Comparison of ENCODE assay signal across 1 cellular context in the genomic region with DNA sequence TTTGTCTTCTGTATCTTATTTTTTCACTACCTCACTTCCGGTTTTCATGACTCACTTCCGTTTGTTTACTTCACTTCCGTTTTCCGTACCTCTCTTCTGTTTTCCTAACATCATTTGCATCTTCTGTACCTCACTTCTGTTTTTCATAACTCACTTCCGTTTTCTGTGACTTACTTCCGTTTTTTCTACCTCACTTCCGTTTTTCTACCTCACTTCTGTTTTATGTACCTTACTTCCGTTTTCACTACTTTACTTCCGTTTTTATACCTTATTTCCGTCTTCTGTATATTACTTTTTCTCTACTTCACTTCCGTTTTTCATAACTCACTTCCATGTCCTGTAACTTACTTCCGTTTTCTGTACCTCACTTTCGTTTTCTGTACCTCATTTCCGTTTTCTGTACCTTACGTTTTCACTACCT.
A peak's percentile ranks its signal among the peaks of the same experiment; 100 is the strongest.
TF ChIP-seq lines count a peak whose summit lies in the region.

No MANE protein-coding gene starts in this region.

TF ChIP-seq in HepG2, 621 proteins besides CTCF, POLR2A, EP300 and RAD21 (continued from another document):
- TF ChIP-seq ZNF329 (CRISPR knock-in tag; IDR thresholded peaks at IDR 0.05; ENCODE audit: low read depth) (no peak), CREB1 (IDR thresholded peaks at IDR 0.05) (peak; percentile 57), CREB1 (CRISPR knock-in tag; IDR thresholded peaks at IDR 0.05) (peak; percentile 50; the same call in 1 of the 2 replicates), ZFP90 (CRISPR knock-in tag; IDR thresholded peaks at IDR 0.05; ENCODE audit: borderline replicate concordance) (no peak), ZBTB40 (IDR thresholded peaks at IDR 0.05) (peak; percentile 70), ZBTB40 (CRISPR knock-in tag; IDR thresholded peaks at IDR 0.05) (no peak), GABPA (IDR thresholded peaks at IDR 0.05; ENCODE audit: low read depth, low read length) (no peak; the same call in 1 of the 2 replicates), GABPA (CRISPR knock-in tag; IDR thresholded peaks at IDR 0.05; ENCODE audit: low read depth) (peak; percentile 63), ZNF510 (CRISPR knock-in tag; IDR thresholded peaks at IDR 0.05; ENCODE audit: low read depth) (no peak), TFE3 (CRISPR knock-in tag; IDR thresholded peaks at IDR 0.05) (no peak), GABPB1 (CRISPR knock-in tag; IDR thresholded peaks at IDR 0.05) (peak; percentile 53; the same call in 1 of the 2 replicates), ZNF83 (CRISPR knock-in tag; IDR thresholded peaks at IDR 0.05; ENCODE audit: borderline replicate concordance) (no peak), ZNF3 (CRISPR knock-in tag; IDR thresholded peaks at IDR 0.05) (no peak), SP4 (CRISPR knock-in tag; IDR thresholded peaks at IDR 0.05) (no peak)
